1 cellular context compared by ENCODE assay signal in genomic region chr15:63504247-63504978, GRCh38.
A peak's percentile ranks its signal among the peaks of the same experiment; 100 is the strongest.
TF ChIP-seq lines count a peak whose summit lies in the region.

USP3 (plus strand) TSS chr15:63504593; CDS start chr15:63504740, 147 bp downstream.

TF ChIP-seq in GM12878, 131 proteins besides CTCF, POLR2A, EP300 and RAD21 (continued from another document and continues in another):
- TF ChIP-seq CEBPZ (IDR thresholded peaks at IDR 0.05; ENCODE audit: low read depth, low read length) (no peak), BMI1 (IDR thresholded peaks at IDR 0.05; ENCODE audit: borderline replicate concordance) (no peak), SREBF1 (IDR thresholded peaks at IDR 0.05; ENCODE audit: low read length) (no peak), TCF12 (IDR thresholded peaks at IDR 0.05; ENCODE audit: low read depth, low read length) (peak; percentile 70), SKIL (IDR thresholded peaks at IDR 0.05; ENCODE audit: low read depth, poor library complexity, severe bottlenecking) (no peak), IRF3 (IDR thresholded peaks at IDR 0.05) (no peak), IRF5 (IDR thresholded peaks at IDR 0.05; ENCODE audit: borderline replicate concordance) (0 out of 2 replicates have a peak, but pooled peaks have one; percentile 29), CHD2 (IDR thresholded peaks at IDR 0.05; ENCODE audit: borderline replicate concordance, low read depth, low read length) (peak; percentile 49; the same call in 1 of the 2 replicates), ZNF207 (IDR thresholded peaks at IDR 0.05; ENCODE audit: borderline replicate concordance) (0 out of 2 replicates have a peak, but pooled peaks have one; percentile 21), PML (IDR thresholded peaks at IDR 0.05; ENCODE audit: low read length) (no peak), PAX5 (IDR thresholded peaks at IDR 0.05; ENCODE audit: borderline replicate concordance, low read depth, low read length) (no peak; the same call in 1 of the 2 replicates), YBX1 (IDR thresholded peaks at IDR 0.05) (no peak), IKZF1 (conservative IDR thresholded peaks at IDR 0.05) (peak; percentile 92), ATF7 (IDR thresholded peaks at IDR 0.05; ENCODE audit: low read depth) (no peak), MXI1 (IDR thresholded peaks at IDR 0.05; ENCODE audit: low read depth, low read length) (peak; percentile 89), GABPA (IDR thresholded peaks at IDR 0.05; ENCODE audit: low read depth) (no peak), SIN3A (IDR thresholded peaks at IDR 0.05; ENCODE audit: low read depth, low read length) (peak; percentile 87), YY1 (IDR thresholded peaks at IDR 0.05; ENCODE audit: low read depth, low read length) (peak; percentile 92), NBN (IDR thresholded peaks at IDR 0.05) (peak; percentile 50; the same call in 1 of the 2 replicates), BCLAF1 (IDR thresholded peaks at IDR 0.05) (no peak), ZBTB33 (IDR thresholded peaks at IDR 0.05) (no peak), BACH1 (IDR thresholded peaks at IDR 0.05; ENCODE audit: borderline replicate concordance) (0 out of 2 replicates have a peak, but pooled peaks have one; percentile 46), SMAD1 (IDR thresholded peaks at IDR 0.05; ENCODE audit: low read depth, partially characterized antibody) (peak; percentile 9), NKRF (conservative IDR thresholded peaks at IDR 0.05) (peak; percentile 77), MEF2B (IDR thresholded peaks at IDR 0.05; ENCODE audit: partially characterized antibody, poor library complexity, severe bottlenecking) (peak; percentile 27), RCOR1 (conservative IDR thresholded peaks at IDR 0.05; ENCODE audit: low read depth, low read length) (0 out of 2 replicates have a peak, but pooled peaks have one; percentile 75), TCF3 (IDR thresholded peaks at IDR 0.05; ENCODE audit: borderline replicate concordance, insufficient read depth, low read depth, low read length) (peak; percentile 83), NR2F1 (conservative IDR thresholded peaks at IDR 0.05) (0 out of 2 replicates have a peak, but pooled peaks have one; percentile 50), SMARCA5 (IDR thresholded peaks at IDR 0.05) (no peak; the same call in 1 of the 2 replicates), HCFC1 (IDR thresholded peaks at IDR 0.05; ENCODE audit: low read length) (peak; percentile 62), PAX8 (IDR thresholded peaks at IDR 0.05) (no peak), SIX5 (IDR thresholded peaks at IDR 0.05; ENCODE audit: low read depth, low read length, severe bottlenecking) (no peak), MAX (IDR thresholded peaks at IDR 0.05; ENCODE audit: low read depth, low read length) (peak; percentile 76), MLLT1 (IDR thresholded peaks at IDR 0.05) (no peak; the same call in 1 of the 2 replicates), KDM1A (IDR thresholded peaks at IDR 0.05; ENCODE audit: borderline replicate concordance) (no peak), HDAC2 (IDR thresholded peaks at IDR 0.05) (no peak), CHD4 (IDR thresholded peaks at IDR 0.05) (no peak), MYB (IDR thresholded peaks at IDR 0.05; ENCODE audit: borderline replicate concordance, low read depth, low read length) (no peak), FOS (IDR thresholded peaks at IDR 0.05; ENCODE audit: borderline replicate concordance, extremely low read depth, insufficient read length) (no peak), ATF3 (IDR thresholded peaks at IDR 0.05; ENCODE audit: borderline replicate concordance, extremely low read depth, low read depth, low read length) (no peak)
